8 cellular contexts compared by ENCODE assay signal in the genomic region with DNA sequence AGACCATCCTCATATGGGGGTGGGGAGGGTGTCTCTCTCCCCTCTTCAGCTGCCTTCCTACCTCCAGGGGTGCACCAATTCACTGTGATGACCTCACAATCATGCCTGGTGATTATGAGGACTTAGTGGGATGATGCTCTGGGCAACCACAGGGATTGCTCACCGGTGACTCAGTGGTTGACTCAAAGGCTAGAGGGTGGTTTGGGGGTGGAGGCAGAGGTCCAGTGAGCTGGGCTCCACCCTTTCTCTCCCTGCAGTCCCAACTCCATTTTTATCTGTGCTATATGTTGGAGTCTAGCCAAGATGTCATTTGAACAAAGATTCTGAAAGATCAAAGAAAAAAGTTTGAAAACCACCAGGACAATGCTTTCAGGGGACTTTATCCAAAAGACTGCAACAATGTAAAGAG.
DNase-seq lines count a peak whose midpoint lies in the region; ATAC-seq, FAIRE-seq and TF ChIP-seq lines count a peak whose summit lies in the region.

No MANE protein-coding gene starts in this region.

- H3K4me3 ChIP-seq in bronchial epithelial cell (ENCODE audit: low read depth, low read length), result no peak overlapping the region

- peaks cover 38% of the 10 kb centered on the region for H3K4me1 Mint-ChIP-seq in osteocyte (ENCODE audit: unreplicated experiment)

- in situ Hi-C loops in Caki2 (cut with HindIII; ENCODE audit: low pct_unique_long_range_greater_than_20kb, low sequenced_read_pairs), result no loop called here

- no peaks in the 10 kb centered on the region for H3K36me3 ChIP-seq in bronchial epithelial cell (ENCODE audit: control insufficient read depth, insufficient read depth, low read length)

- ATAC-seq in HG03097 (IDR thresholded peaks at IDR 0.05; ENCODE audit: low FRiP score, unreplicated experiment) (no peak), HG03442 (IDR thresholded peaks at IDR 0.05; ENCODE audit: unreplicated experiment) (no peak), GM19455 (IDR thresholded peaks at IDR 0.05; ENCODE audit: unreplicated experiment) (no peak)

- H3K36me3 Mint-ChIP-seq in osteocyte (ENCODE audit: unreplicated experiment), result peaks cover 5% of the 10 kb centered on the region

- H3K27me3 ChIP-seq in bronchial epithelial cell (ENCODE audit: control insufficient read depth, insufficient read depth, low read length), result no peaks in the 10 kb centered on the region

- peak; percentile 100 for FAIRE-seq in bronchial epithelial cell (lab: Jason Lieb, UNC)

- no peaks in the 10 kb centered on the region for H3K9me3 Mint-ChIP-seq in osteocyte (ENCODE audit: unreplicated experiment)

- no peaks in the 10 kb centered on the region for H3K27me3 Mint-ChIP-seq in osteocyte (ENCODE audit: unreplicated experiment)

- no peak for TF ChIP-seq RAD21 in Ishikawa (IDR thresholded peaks at IDR 0.05; ENCODE audit: low read depth)

- peak overlapping the region; percentile 76 for H3K27ac Mint-ChIP-seq in osteocyte (ENCODE audit: unreplicated experiment)

- TF ChIP-seq CTCF in bronchial epithelial cell (IDR thresholded peaks at IDR 0.05; ENCODE audit: insufficient read depth, low read length, severe bottlenecking) (peak; percentile 6), osteocyte (IDR thresholded peaks at IDR 0.05) (no peak)

- H3K4me3 Mint-ChIP-seq in osteocyte (ENCODE audit: unreplicated experiment), result no peak overlapping the region

- peak; percentile 27; the same call in 1 of the 2 replicates for TF ChIP-seq EP300 in Ishikawa (IDR thresholded peaks at IDR 0.05; ENCODE audit: borderline replicate concordance)

- DNase-seq in Caki2 (ENCODE audit: low read depth), result peak; percentile 92
- DNase-seq in bronchial epithelial cell (ENCODE audit: low read depth), result peak; percentile 98
- no peak for DNase-seq in osteocyte (ENCODE audit: extremely low spot score, unreplicated experiment)
- DNase-seq in NCI-H2227 treated with DMSO at 0.1 percent for 48 hours (lab: John Stamatoyannopoulos, UW), result no peak

TF ChIP-seq in Ishikawa, 13 proteins besides CTCF, POLR2A, EP300 and RAD21:
- peak; percentile 54; the same call in 1 of the 2 replicates for TF ChIP-seq TEAD4 (IDR thresholded peaks at IDR 0.05)
- TF ChIP-seq CREB1 (IDR thresholded peaks at IDR 0.05; ENCODE audit: low read depth), result 0 out of 2 replicates have a peak, but pooled peaks have one; percentile 21
- TF ChIP-seq EGR1 (IDR thresholded peaks at IDR 0.05), result no peak
TF ChIP-seq in Ishikawa: peak in this region for 2.

Comparison
In these comparisons a context has a peak if more than half of its experiments do, and no peak if none do; other contexts are left out.
1. DNase-seq: peak in Caki2 (single experiment) and bronchial epithelial cell (single experiment); none in osteocyte (single experiment) and NCI-H2227 treated with DMSO at 0.1 percent for 48 hours (single experiment).